9 cellular contexts compared by ENCODE assay signal in the genomic region with DNA sequence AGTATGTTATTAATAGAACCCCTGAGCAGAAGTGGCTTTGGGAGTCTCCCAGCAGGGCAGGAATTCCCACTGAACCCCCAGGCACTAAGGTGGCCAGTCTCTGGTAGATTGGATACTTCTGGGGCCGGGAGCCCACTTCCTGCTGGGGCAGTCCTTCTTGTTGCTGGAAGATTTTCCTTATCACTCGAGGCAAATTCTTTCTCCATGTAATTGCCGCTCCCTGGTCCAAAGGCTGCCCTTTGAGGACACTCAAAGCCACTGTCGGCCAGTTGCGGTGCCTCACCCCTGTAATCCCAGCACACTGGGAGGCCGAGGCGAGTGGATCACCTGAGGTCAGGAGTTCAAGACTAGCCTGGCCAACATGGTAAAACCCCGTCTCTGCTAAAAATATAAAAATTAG. TPM values are rescaled to one million over a fixed set of nuclear protein-coding genes. Genes with fewer than 3 reads are reported as not detected.
DNase-seq lines count a peak whose midpoint lies in the region; ATAC-seq and TF ChIP-seq lines count a peak whose summit lies in the region.
"Had no signal": no experiment of that assay in that cellular context is flagged by ENCODE, and none has a peak within 500 bp of the region (broad histone marks: within the 10 kb centered on the region; RNA-seq: fewer than 3 reads in every experiment).

No MANE protein-coding gene starts in this region.

- intact Hi-C loops in ascending aorta (cut with DNase I): no loop called here
- intact Hi-C loops in mucosa of descending colon (cut with DNase I, micrococcal nuclease): no loop called here
- intact Hi-C loops in transverse colon (cut with DNase I; ENCODE audit: low total_unique reads): no loop called here

- H3K9me3 ChIP-seq in ascending aorta (no peaks in the 10 kb centered on the region), mucosa of descending colon (no peaks in the 10 kb centered on the region), transverse colon (no peaks in the 10 kb centered on the region)

- H3K4me1 Mint-ChIP-seq in activated naive CD4-positive, alpha-beta T cell treated with anti-CD3 and anti-CD28 coated beads, Interleukin-2, amount 10 ng/mL, durations not matched to agents 7 days and 5 days: peaks cover 69% of the 10 kb centered on the region

- H3K4me3 ChIP-seq in ascending aorta (no peak overlapping the region), mucosa of descending colon (no peak overlapping the region), transverse colon (no peak overlapping the region)

- WGBS in transverse colon (ENCODE audit: low coverage in 1 of 2), 2 donors: 50% methylated on average over 8 of the region's 8 CpGs; no CpG with 5 or more reads in 1 of the 2 donors

- peak overlapping the region; percentile 87 for H3K27ac Mint-ChIP-seq in activated naive CD4-positive, alpha-beta T cell treated with anti-CD3 and anti-CD28 coated beads, Interleukin-2, amount 10 ng/mL, durations not matched to agents 7 days and 5 days

- CTCF ChIA-PET in activated naive CD4-positive, alpha-beta T cell treated with anti-CD3 and anti-CD28 coated beads, Interleukin-2, amount 10 ng/mL, durations not matched to agents 7 days and 5 days (lab: Charles Lee): interaction anchor here (2.6 kb wide), 1 partner anchor 19 kb away, joined by 11 read pairs; no protein-coding TSS in a partner anchor

- no peak overlapping the region for H3K4me3 Mint-ChIP-seq in activated naive CD4-positive, alpha-beta T cell treated with anti-CD3 and anti-CD28 coated beads, Interleukin-2, amount 10 ng/mL, durations not matched to agents 7 days and 5 days

- H3K36me3 ChIP-seq in ascending aorta (no peaks in the 10 kb centered on the region), mucosa of descending colon (ENCODE audit: low read depth) (no peaks in the 10 kb centered on the region), transverse colon (no peaks in the 10 kb centered on the region)

- H3K27me3 Mint-ChIP-seq in activated naive CD4-positive, alpha-beta T cell treated with anti-CD3 and anti-CD28 coated beads, Interleukin-2, amount 10 ng/mL, durations not matched to agents 7 days and 5 days: no peaks in the 10 kb centered on the region

- H3K27ac ChIP-seq in ascending aorta (peak overlapping the region; percentile 2 to 28), transverse colon (peak overlapping the region; percentile 73 to 81 (median 76))

- in situ Hi-C loops in transverse colon (cut with MboI; ENCODE audit: low pct_ligation_motif_present in 1 of 4, low pct_unique_long_range_greater_than_20kb in 1 of 4, low sequenced_read_pairs in 3 of 4): no loop called here

- ATAC-seq in mucosa of descending colon (peak; percentile 61), GM19328 (IDR thresholded peaks at IDR 0.05; ENCODE audit: unreplicated experiment) (no peak), SK-N-SH treated with all-trans-retinoic acid at 6 μM for 48 hours (no peak)

- TF ChIP-seq POLR2A in transverse colon (IDR thresholded peaks at IDR 0.05): no peak

- DNase-seq in activated naive CD4-positive, alpha-beta T cell treated with anti-CD3 and anti-CD28 coated beads, Interleukin-2, amount 10 ng/mL, durations not matched to agents 7 days and 5 days: no peak
- DNase-seq in activated naive CD4-positive, alpha-beta T cell treated with Interleukin-2 at 50 U/mL for 16 hours: no peak
- no peak for DNase-seq in ascending aorta (ENCODE audit: low spot score in 2 of 2)
- DNase-seq in mucosa of descending colon: peak; percentile 70 to 75 (median 72)
- DNase-seq in transverse colon: peak; percentile 76
- DNase-seq in DMS 273 (lab: John Stamatoyannopoulos, UW; ENCODE audit: unreplicated experiment): no peak
- DNase-seq: NK-92 treated with Interleukin-12 subunit alpha and Interleukin-12 subunit beta, amount 100 ng/mL, for 24 hours had no signal

- H3K27me3 ChIP-seq in ascending aorta (no peaks in the 10 kb centered on the region), transverse colon (no peaks in the 10 kb centered on the region)

- TF ChIP-seq EP300 in transverse colon (IDR thresholded peaks at IDR 0.05; ENCODE audit: low read depth): no peak

- TF ChIP-seq CTCF in ascending aorta (IDR thresholded peaks at IDR 0.05): no peak
- TF ChIP-seq CTCF in mucosa of descending colon (IDR thresholded peaks at IDR 0.05): no peak
- no peak for TF ChIP-seq CTCF in transverse colon (IDR thresholded peaks at IDR 0.05)

- H3K9me3 Mint-ChIP-seq in activated naive CD4-positive, alpha-beta T cell treated with anti-CD3 and anti-CD28 coated beads, Interleukin-2, amount 10 ng/mL, durations not matched to agents 7 days and 5 days: peaks cover 3% of the 10 kb centered on the region

- H3K36me3 Mint-ChIP-seq in activated naive CD4-positive, alpha-beta T cell treated with anti-CD3 and anti-CD28 coated beads, Interleukin-2, amount 10 ng/mL, durations not matched to agents 7 days and 5 days: peaks cover 9% of the 10 kb centered on the region

- no peaks in the 10 kb centered on the region for H3K4me1 ChIP-seq in ascending aorta
- peaks cover 32% of the 10 kb centered on the region for H3K4me1 ChIP-seq in mucosa of descending colon (ENCODE audit: low read depth)
- H3K4me1 ChIP-seq in transverse colon: peaks cover 29 to 60% (median 36%) of the 10 kb centered on the region in 4 donors

TF ChIP-seq in SK-N-SH treated with all-trans-retinoic acid at 6 μM for 48 hours, 23 proteins besides CTCF, POLR2A, EP300 and RAD21:
- TF ChIP-seq, protein P1, sequence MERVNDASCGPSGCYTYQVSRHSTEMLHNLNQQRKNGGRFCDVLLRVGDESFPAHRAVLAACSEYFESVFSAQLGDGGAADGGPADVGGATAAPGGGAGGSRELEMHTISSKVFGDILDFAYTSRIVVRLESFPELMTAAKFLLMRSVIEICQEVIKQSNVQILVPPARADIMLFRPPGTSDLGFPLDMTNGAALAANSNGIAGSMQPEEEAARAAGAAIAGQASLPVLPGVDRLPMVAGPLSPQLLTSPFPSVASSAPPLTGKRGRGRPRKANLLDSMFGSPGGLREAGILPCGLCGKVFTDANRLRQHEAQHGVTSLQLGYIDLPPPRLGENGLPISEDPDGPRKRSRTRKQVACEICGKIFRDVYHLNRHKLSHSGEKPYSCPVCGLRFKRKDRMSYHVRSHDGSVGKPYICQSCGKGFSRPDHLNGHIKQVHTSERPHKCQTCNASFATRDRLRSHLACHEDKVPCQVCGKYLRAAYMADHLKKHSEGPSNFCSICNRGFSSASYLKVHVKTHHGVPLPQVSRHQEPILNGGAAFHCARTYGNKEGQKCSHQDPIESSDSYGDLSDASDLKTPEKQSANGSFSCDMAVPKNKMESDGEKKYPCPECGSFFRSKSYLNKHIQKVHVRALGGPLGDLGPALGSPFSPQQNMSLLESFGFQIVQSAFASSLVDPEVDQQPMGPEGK (CRISPR knock-in tag; IDR thresholded peaks at IDR 0.05; ENCODE audit: borderline replicate concordance): no peak
- TF ChIP-seq ZC3H10 (CRISPR knock-in tag; IDR thresholded peaks at IDR 0.05): no peak

RNA-seq across cellular contexts. Expression of gene TNFRSF1B, which starts 22.6 kb away (rescaled TPM):
- total RNA-seq in ascending aorta (139 TPM), mucosa of descending colon (10 to 100 TPM; 20.3 to 39.3 (median 31.6) TPM), transverse colon (10 to 100 TPM; 11.1 to 17.3 (median 15.3) TPM)

Comparison
In these comparisons a context has a peak if more than half of its experiments do, and no peak if none do; other contexts are left out.
1. DNase-seq: peak in mucosa of descending colon (3 of 3) and transverse colon (single experiment); none in activated naive CD4-positive, alpha-beta T cell treated with anti-CD3 and anti-CD28 coated beads, Interleukin-2, amount 10 ng/mL, durations not matched to agents 7 days and 5 days (single experiment), activated naive CD4-positive, alpha-beta T cell treated with Interleukin-2 at 50 U/mL for 16 hours (single experiment), ascending aorta (0 of 2) and DMS 273 (single experiment).